In genomic region chr10:58517071-58517470, GRCh38 we compare ENCODE assay signal across 2 cellular contexts.
TF ChIP-seq lines count a peak whose summit lies in the region.

No MANE protein-coding gene starts in this region.

TF ChIP-seq in SK-N-SH, 30 proteins besides CTCF, POLR2A, EP300 and RAD21 (continued from another document):
- TF ChIP-seq REST (IDR thresholded peaks at IDR 0.05; ENCODE audit: low read depth, low read length): no peak
- TF ChIP-seq GABPA (IDR thresholded peaks at IDR 0.05; ENCODE audit: low read depth): no peak
- TF ChIP-seq FOXM1 (IDR thresholded peaks at IDR 0.05; ENCODE audit: low read depth): no peak
- no peak for TF ChIP-seq PBX3 (IDR thresholded peaks at IDR 0.05)
- TF ChIP-seq YY1 (IDR thresholded peaks at IDR 0.05; ENCODE audit: low read depth): no peak
- no peak for TF ChIP-seq POLR2AphosphoS5 (IDR thresholded peaks at IDR 0.05; ENCODE audit: low read depth, low read length)
- no peak for TF ChIP-seq ZBTB33 (IDR thresholded peaks at IDR 0.05; ENCODE audit: borderline replicate concordance, low read depth)
- no peak for TF ChIP-seq SMC3 (IDR thresholded peaks at IDR 0.05; ENCODE audit: low read depth, low read length)
- no peak for TF ChIP-seq FOXJ3 (CRISPR knock-in tag; IDR thresholded peaks at IDR 0.05)
- TF ChIP-seq TCF12 (IDR thresholded peaks at IDR 0.05): no peak
- no peak for TF ChIP-seq TEAD4 (IDR thresholded peaks at IDR 0.05; ENCODE audit: borderline replicate concordance, insufficient read depth)
- TF ChIP-seq USF2 (IDR thresholded peaks at IDR 0.05; ENCODE audit: borderline replicate concordance, low read depth, low read length): no peak
- TF ChIP-seq NFIC (IDR thresholded peaks at IDR 0.05; ENCODE audit: borderline replicate concordance): no peak
- TF ChIP-seq RCOR1 (IDR thresholded peaks at IDR 0.05; ENCODE audit: low read length): no peak

TF ChIP-seq in SK-N-SH treated with all-trans-retinoic acid at 6 μM for 48 hours, 23 proteins besides CTCF, POLR2A, EP300 and RAD21 (continued from another document):
- no peak for TF ChIP-seq ISL1 (CRISPR knock-in tag; IDR thresholded peaks at IDR 0.05)
- TF ChIP-seq PATZ1 (CRISPR knock-in tag; IDR thresholded peaks at IDR 0.05; ENCODE audit: borderline replicate concordance): no peak
- TF ChIP-seq ESRRG (CRISPR knock-in tag; IDR thresholded peaks at IDR 0.05): no peak
- no peak for TF ChIP-seq ZFP30 (CRISPR knock-in tag; IDR thresholded peaks at IDR 0.05)
- no peak for TF ChIP-seq TCF4 (CRISPR knock-in tag; IDR thresholded peaks at IDR 0.05; ENCODE audit: borderline replicate concordance)
- TF ChIP-seq TOX (CRISPR knock-in tag; IDR thresholded peaks at IDR 0.05; ENCODE audit: borderline replicate concordance): no peak
- no peak for TF ChIP-seq CREB5 (CRISPR knock-in tag; IDR thresholded peaks at IDR 0.05; ENCODE audit: low read depth)
- TF ChIP-seq ZNF565 (CRISPR knock-in tag; conservative IDR thresholded peaks at IDR 0.05; ENCODE audit: low read depth): no peak
- no peak for TF ChIP-seq GLIS3 (CRISPR knock-in tag; IDR thresholded peaks at IDR 0.05)
- TF ChIP-seq TSHZ2 (CRISPR knock-in tag; IDR thresholded peaks at IDR 0.05): no peak
- no peak for TF ChIP-seq OSR1 (CRISPR knock-in tag; IDR thresholded peaks at IDR 0.05)
